In the genomic region with DNA sequence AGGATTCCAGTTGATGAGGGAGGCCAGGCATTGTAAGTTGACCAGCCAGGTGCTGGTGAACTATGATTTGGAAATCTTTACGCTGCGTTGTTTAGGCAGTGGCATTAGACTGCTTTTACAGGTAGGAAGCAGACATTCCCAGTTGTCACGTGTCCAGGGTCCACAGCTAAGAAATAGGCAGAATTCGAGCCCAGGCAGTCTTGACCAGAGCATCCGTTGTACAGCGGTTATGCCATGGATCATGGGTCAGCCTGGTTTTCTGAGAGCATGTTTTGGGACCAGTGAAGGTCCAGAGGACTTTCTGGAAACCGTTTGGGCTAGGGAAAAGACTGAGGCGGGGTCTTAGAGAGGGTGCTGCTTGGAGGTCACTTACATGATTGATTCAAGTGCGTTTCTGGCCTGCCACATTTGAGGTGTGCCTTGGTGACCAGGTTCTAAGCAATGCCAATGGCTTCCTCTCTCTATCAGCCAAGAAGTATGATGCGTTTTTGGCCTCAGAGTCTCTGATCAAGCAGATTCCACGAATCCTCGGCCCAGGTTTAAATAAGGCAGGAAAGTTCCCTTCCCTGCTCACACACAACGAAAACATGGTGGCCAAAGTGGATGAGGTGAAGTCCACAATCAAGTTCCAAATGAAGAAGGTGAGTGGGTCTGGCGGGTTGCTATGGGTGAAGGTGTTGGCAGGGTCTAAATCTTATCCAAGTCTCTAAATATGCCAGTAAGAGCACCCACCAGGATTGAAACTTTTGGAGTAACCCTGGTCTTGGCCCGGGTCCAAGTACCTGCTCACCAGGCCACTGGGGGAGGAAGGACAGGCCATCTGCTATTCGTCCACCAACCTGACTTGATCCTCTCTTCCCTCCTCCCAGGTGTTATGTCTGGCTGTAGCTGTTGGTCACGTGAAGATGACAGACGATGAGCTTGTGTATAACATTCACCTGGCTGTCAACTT, we compare ENCODE assay signal across 1 cellular context.
TF ChIP-seq lines count a peak whose summit lies in the region.

No MANE protein-coding gene starts in this region.

TF ChIP-seq in K562, 482 proteins besides CTCF, POLR2A, EP300 and RAD21 (continues in another document):
- TF ChIP-seq STAT5B (CRISPR knock-in tag; IDR thresholded peaks at IDR 0.05), result no peak
- TF ChIP-seq TEAD4 (IDR thresholded peaks at IDR 0.05; ENCODE audit: low read length), result 0 out of 2 replicates have a peak, but pooled peaks have one; percentile 16
- no peak for TF ChIP-seq TEAD4 (CRISPR knock-in tag; IDR thresholded peaks at IDR 0.05; ENCODE audit: borderline replicate concordance)
- peak; percentile 71 for TF ChIP-seq USF2 (CRISPR knock-in tag; IDR thresholded peaks at IDR 0.05)
- peak; percentile 27 for TF ChIP-seq RBM39 (optimal IDR thresholded peaks at IDR 0.05; ENCODE audit: low read depth, low read length)
- TF ChIP-seq TCF3 (CRISPR knock-in tag; IDR thresholded peaks at IDR 0.05), result 0 out of 2 replicates have a peak, but pooled peaks have one; percentile 26
- peak in 1 of 2 experiments; percentile 38; a peak in 1 of 4 replicates for TF ChIP-seq FOXK2 (conservative IDR thresholded peaks at IDR 0.05 in 1 of 2, IDR thresholded peaks at IDR 0.05 in 1 of 2; ENCODE audit: low read depth in 2 of 2)
- TF ChIP-seq NR1H2 (CRISPR knock-in tag; IDR thresholded peaks at IDR 0.05), result 0 out of 2 replicates have a peak, but pooled peaks have one; percentile 79
- TF ChIP-seq TFAP4 (CRISPR knock-in tag; IDR thresholded peaks at IDR 0.05; ENCODE audit: borderline replicate concordance), result peak; percentile 43; the same call in 1 of the 2 replicates
- TF ChIP-seq HDAC3 (IDR thresholded peaks at IDR 0.05; ENCODE audit: borderline replicate concordance, partially characterized antibody), result no peak
- TF ChIP-seq, protein P1, sequence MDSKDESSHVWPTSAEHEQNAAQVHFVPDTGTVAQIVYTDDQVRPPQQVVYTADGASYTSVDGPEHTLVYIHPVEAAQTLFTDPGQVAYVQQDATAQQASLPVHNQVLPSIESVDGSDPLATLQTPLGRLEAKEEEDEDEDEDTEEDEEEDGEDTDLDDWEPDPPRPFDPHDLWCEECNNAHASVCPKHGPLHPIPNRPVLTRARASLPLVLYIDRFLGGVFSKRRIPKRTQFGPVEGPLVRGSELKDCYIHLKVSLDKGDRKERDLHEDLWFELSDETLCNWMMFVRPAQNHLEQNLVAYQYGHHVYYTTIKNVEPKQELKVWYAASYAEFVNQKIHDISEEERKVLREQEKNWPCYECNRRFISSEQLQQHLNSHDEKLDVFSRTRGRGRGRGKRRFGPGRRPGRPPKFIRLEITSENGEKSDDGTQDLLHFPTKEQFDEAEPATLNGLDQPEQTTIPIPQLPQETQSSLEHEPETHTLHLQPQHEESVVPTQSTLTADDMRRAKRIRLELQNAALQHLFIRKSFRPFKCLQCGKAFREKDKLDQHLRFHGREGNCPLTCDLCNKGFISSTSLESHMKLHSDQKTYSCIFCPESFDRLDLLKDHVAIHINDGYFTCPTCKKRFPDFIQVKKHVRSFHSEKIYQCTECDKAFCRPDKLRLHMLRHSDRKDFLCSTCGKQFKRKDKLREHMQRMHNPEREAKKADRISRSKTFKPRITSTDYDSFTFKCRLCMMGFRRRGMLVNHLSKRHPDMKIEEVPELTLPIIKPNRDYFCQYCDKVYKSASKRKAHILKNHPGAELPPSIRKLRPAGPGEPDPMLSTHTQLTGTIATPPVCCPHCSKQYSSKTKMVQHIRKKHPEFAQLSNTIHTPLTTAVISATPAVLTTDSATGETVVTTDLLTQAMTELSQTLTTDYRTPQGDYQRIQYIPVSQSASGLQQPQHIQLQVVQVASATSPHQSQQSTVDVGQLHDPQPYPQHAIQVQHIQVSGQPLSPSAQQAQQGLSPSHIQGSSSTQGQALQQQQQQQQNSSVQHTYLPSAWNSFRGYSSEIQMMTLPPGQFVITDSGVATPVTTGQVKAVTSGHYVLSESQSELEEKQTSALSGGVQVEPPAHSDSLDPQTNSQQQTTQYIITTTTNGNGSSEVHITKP (IDR thresholded peaks at IDR 0.05; ENCODE audit: partially characterized antibody), result peak; percentile 14
- TF ChIP-seq RBFOX2 (IDR thresholded peaks at IDR 0.05; ENCODE audit: low read depth, low read length), result peak; percentile 49
- TF ChIP-seq SIRT6 (IDR thresholded peaks at IDR 0.05; ENCODE audit: low read depth, low read length), result peak; percentile 75
- peak; percentile 54; the same call in 1 of the 2 replicates for TF ChIP-seq L3MBTL2 (IDR thresholded peaks at IDR 0.05)
- peak; percentile 19; the same call in 1 of the 2 replicates for TF ChIP-seq ZC3H4 (CRISPR knock-in tag; IDR thresholded peaks at IDR 0.05; ENCODE audit: borderline replicate concordance)
- no peak for TF ChIP-seq C11orf30 (IDR thresholded peaks at IDR 0.05; ENCODE audit: low read depth)
- no peak for TF ChIP-seq PHF21A (IDR thresholded peaks at IDR 0.05; ENCODE audit: borderline replicate concordance, low read depth)
- TF ChIP-seq, protein P2, sequence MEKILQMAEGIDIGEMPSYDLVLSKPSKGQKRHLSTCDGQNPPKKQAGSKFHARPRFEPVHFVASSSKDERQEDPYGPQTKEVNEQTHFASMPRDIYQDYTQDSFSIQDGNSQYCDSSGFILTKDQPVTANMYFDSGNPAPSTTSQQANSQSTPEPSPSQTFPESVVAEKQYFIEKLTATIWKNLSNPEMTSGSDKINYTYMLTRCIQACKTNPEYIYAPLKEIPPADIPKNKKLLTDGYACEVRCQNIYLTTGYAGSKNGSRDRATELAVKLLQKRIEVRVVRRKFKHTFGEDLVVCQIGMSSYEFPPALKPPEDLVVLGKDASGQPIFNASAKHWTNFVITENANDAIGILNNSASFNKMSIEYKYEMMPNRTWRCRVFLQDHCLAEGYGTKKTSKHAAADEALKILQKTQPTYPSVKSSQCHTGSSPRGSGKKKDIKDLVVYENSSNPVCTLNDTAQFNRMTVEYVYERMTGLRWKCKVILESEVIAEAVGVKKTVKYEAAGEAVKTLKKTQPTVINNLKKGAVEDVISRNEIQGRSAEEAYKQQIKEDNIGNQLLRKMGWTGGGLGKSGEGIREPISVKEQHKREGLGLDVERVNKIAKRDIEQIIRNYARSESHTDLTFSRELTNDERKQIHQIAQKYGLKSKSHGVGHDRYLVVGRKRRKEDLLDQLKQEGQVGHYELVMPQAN (IDR thresholded peaks at IDR 0.05; ENCODE audit: borderline replicate concordance), result peak; percentile 17; the same call in 1 of the 2 replicates
- TF ChIP-seq ZNF12 (CRISPR knock-in tag; IDR thresholded peaks at IDR 0.05), result 0 out of 2 replicates have a peak, but pooled peaks have one; percentile 66
- TF ChIP-seq, protein P3, sequence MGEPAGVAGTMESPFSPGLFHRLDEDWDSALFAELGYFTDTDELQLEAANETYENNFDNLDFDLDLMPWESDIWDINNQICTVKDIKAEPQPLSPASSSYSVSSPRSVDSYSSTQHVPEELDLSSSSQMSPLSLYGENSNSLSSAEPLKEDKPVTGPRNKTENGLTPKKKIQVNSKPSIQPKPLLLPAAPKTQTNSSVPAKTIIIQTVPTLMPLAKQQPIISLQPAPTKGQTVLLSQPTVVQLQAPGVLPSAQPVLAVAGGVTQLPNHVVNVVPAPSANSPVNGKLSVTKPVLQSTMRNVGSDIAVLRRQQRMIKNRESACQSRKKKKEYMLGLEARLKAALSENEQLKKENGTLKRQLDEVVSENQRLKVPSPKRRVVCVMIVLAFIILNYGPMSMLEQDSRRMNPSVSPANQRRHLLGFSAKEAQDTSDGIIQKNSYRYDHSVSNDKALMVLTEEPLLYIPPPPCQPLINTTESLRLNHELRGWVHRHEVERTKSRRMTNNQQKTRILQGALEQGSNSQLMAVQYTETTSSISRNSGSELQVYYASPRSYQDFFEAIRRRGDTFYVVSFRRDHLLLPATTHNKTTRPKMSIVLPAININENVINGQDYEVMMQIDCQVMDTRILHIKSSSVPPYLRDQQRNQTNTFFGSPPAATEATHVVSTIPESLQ (CRISPR knock-in tag; IDR thresholded peaks at IDR 0.05), result 0 out of 2 replicates have a peak, but pooled peaks have one; percentile 65
- TF ChIP-seq CREB3 (tag; conservative IDR thresholded peaks at IDR 0.05; ENCODE audit: low read depth), result no peak
- TF ChIP-seq HCFC1 (IDR thresholded peaks at IDR 0.05; ENCODE audit: low read depth, low read length), result no peak
- peak; percentile 33 for TF ChIP-seq TFE3 (CRISPR knock-in tag; IDR thresholded peaks at IDR 0.05)
- 0 out of 2 replicates have a peak, but pooled peaks have one; percentile 51 for TF ChIP-seq CBFB (CRISPR knock-in tag; IDR thresholded peaks at IDR 0.05)
- TF ChIP-seq ZNF224 (CRISPR knock-in tag; IDR thresholded peaks at IDR 0.05), result peak; percentile 37; the same call in 1 of the 2 replicates
- TF ChIP-seq ATF4 (CRISPR knock-in tag; IDR thresholded peaks at IDR 0.05), result 0 out of 2 replicates have a peak, but pooled peaks have one; percentile 13
- no peak for TF ChIP-seq NR3C1 (CRISPR knock-in tag; IDR thresholded peaks at IDR 0.05)
- TF ChIP-seq SRF (CRISPR knock-in tag; IDR thresholded peaks at IDR 0.05), result 0 out of 4 replicates have a peak, but pooled peaks of 1 of the 2 experiments have one; percentile 3
- no peak for TF ChIP-seq ZNF23 (CRISPR knock-in tag; IDR thresholded peaks at IDR 0.05)
- TF ChIP-seq XRCC5 (IDR thresholded peaks at IDR 0.05; ENCODE audit: low read depth, low read length), result 0 out of 2 replicates have a peak, but pooled peaks have one; percentile 15
- no peak for TF ChIP-seq TBL1XR1 (IDR thresholded peaks at IDR 0.05; ENCODE audit: low read length in 2 of 2)
- TF ChIP-seq BHLHE40 (IDR thresholded peaks at IDR 0.05; ENCODE audit: low read length), result peak; percentile 11; the same call in 1 of the 2 replicates
- peak; percentile 34; the same call in 1 of the 2 replicates for TF ChIP-seq POLR2G (IDR thresholded peaks at IDR 0.05; ENCODE audit: low read depth, low read length)
- peak; percentile 27; the same call in 1 of the 2 replicates for TF ChIP-seq CBFA2T3 (IDR thresholded peaks at IDR 0.05)
- no peak for TF ChIP-seq FOXM1 (IDR thresholded peaks at IDR 0.05; ENCODE audit: low read depth)
- TF ChIP-seq FOXM1 (CRISPR knock-in tag; IDR thresholded peaks at IDR 0.05; ENCODE audit: low read depth), result peak; percentile 58; the same call in 1 of the 2 replicates
- TF ChIP-seq SETDB1 (IDR thresholded peaks at IDR 0.05; ENCODE audit: low read length), result no peak
- peak in 1 of 3 experiments; percentile 8 for TF ChIP-seq YY1 (IDR thresholded peaks at IDR 0.05; ENCODE audit: borderline replicate concordance in 1 of 3, control insufficient read depth in 1 of 3, extremely low read depth in 1 of 3, insufficient read depth in 3 of 3, insufficient read length in 1 of 3, insufficient replicate concordance in 2 of 3, low read depth in 1 of 3, low read length in 2 of 3)
- TF ChIP-seq ZFP36 (IDR thresholded peaks at IDR 0.05; ENCODE audit: low read depth, low read length, partially characterized antibody), result no peak
- TF ChIP-seq ATF7 (IDR thresholded peaks at IDR 0.05), result no peak
- TF ChIP-seq E2F4 (CRISPR knock-in tag; IDR thresholded peaks at IDR 0.05; ENCODE audit: low read depth), result no peak
- peak; percentile 48; the same call in 1 of the 2 replicates for TF ChIP-seq FOXP1 (CRISPR knock-in tag; IDR thresholded peaks at IDR 0.05)
- TF ChIP-seq MXI1 (IDR thresholded peaks at IDR 0.05; ENCODE audit: low read depth, low read length), result peak; percentile 54; the same call in 1 of the 2 replicates
- no peak for TF ChIP-seq GATA2 (CRISPR knock-in tag; IDR thresholded peaks at IDR 0.05)
- TF ChIP-seq KDM1A (IDR thresholded peaks at IDR 0.05), result no peak
- TF ChIP-seq MEIS2 (IDR thresholded peaks at IDR 0.05; ENCODE audit: partially characterized antibody), result no peak
- TF ChIP-seq SIN3B (IDR thresholded peaks at IDR 0.05; ENCODE audit: low read depth), result no peak
